Comparison of ENCODE assay signal across 9 cellular contexts in the genomic region with DNA sequence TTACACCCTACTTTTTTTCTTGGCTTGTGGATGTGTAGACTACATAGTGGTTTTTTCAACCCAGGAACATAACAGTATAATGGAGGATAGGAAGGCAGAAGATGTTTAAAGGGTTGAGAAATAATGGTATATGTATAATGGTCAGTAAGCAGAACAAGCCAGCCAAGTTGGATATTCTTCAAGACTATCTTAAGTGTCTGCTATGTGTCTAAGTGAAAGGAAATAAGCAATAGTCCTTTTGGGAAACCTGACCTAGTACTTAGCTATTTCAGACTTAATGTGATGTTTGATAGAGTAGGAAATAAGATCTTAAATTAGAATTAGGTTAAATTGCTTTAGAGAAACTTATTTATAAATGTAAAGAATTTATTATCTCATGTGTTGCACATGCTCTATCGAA.
A peak's percentile ranks its signal among the peaks of the same experiment; 100 is the strongest.
DNase-seq lines count a peak whose midpoint lies in the region; ATAC-seq and TF ChIP-seq lines count a peak whose summit lies in the region.
"Had no signal": no experiment of that assay in that cellular context is flagged by ENCODE, and none has a peak within 500 bp of the region (broad histone marks: within the 10 kb centered on the region; RNA-seq: fewer than 3 reads in every experiment).

No MANE protein-coding gene starts in this region.

- H3K9me3 Mint-ChIP-seq in activated naive CD4-positive, alpha-beta T cell treated with anti-CD3 and anti-CD28 coated beads, Interleukin-2, amount 50 U/mL, for 24 hours, result no peaks in the 10 kb centered on the region
- no peaks in the 10 kb centered on the region for H3K9me3 Mint-ChIP-seq in activated naive CD4-positive, alpha-beta T cell treated with anti-CD3 and anti-CD28 coated beads for 36 hours
- H3K9me3 Mint-ChIP-seq in activated CD8-positive, alpha-beta T cell treated with anti-CD3 and anti-CD28 coated beads, Interleukin-2, amount 10 ng/mL, durations not matched to agents 7 days and 5 days (ENCODE audit: insufficient read depth), result no peaks in the 10 kb centered on the region

- H3K79me2 ChIP-seq in hepatocyte, result peaks cover 80% of the 10 kb centered on the region

- H3K27me3 ChIP-seq in hepatocyte, result no peaks in the 10 kb centered on the region
- H3K27me3 ChIP-seq in thyroid gland, result no peaks in the 10 kb centered on the region

- peak overlapping the region; percentile 85 for H3K4me2 ChIP-seq in hepatocyte

- DNase-seq in activated naive CD4-positive, alpha-beta T cell treated with anti-CD3 and anti-CD28 coated beads for 36 hours, result no peak
- DNase-seq in activated CD8-positive, alpha-beta T cell treated with anti-CD3 and anti-CD28 coated beads, Interleukin-2, amount 10 ng/mL, durations not matched to agents 7 days and 5 days, result no peak
- DNase-seq in hepatocyte (ENCODE audit: low spot score) (no peak), thyroid gland (no peak), NCI-H2196 treated with DMSO at 0.1 percent for 48 hours (lab: John Stamatoyannopoulos, UW; ENCODE audit: unreplicated experiment) (no peak)
- DNase-seq: GOT3 had no signal

- H4K20me1 ChIP-seq in hepatocyte (ENCODE audit: insufficient read depth, poor library complexity, severe bottlenecking), result peaks cover 79% of the 10 kb centered on the region

- ATAC-seq in activated CD8-positive, alpha-beta T cell treated with anti-CD3 and anti-CD28 coated beads, Interleukin-2, amount 10 ng/mL, durations not matched to agents 7 days and 5 days, result no peak
- ATAC-seq in HG02642 (IDR thresholded peaks at IDR 0.05; ENCODE audit: poor library complexity, unreplicated experiment) (no peak), GM18867 (IDR thresholded peaks at IDR 0.05; ENCODE audit: unreplicated experiment) (no peak)

- peaks cover 82% of the 10 kb centered on the region for H3K4me1 Mint-ChIP-seq in activated naive CD4-positive, alpha-beta T cell treated with anti-CD3 and anti-CD28 coated beads, Interleukin-2, amount 50 U/mL, for 24 hours
- peaks cover 64% of the 10 kb centered on the region for H3K4me1 Mint-ChIP-seq in activated naive CD4-positive, alpha-beta T cell treated with anti-CD3 and anti-CD28 coated beads for 36 hours (ENCODE audit: low read depth)
- peaks cover 66% of the 10 kb centered on the region for H3K4me1 Mint-ChIP-seq in activated CD8-positive, alpha-beta T cell treated with anti-CD3 and anti-CD28 coated beads, Interleukin-2, amount 10 ng/mL, durations not matched to agents 7 days and 5 days (ENCODE audit: low read depth)

- H3K36me3 ChIP-seq in hepatocyte (replicated peaks; ENCODE audit: insufficient read depth, low read depth) (no peaks in the 10 kb centered on the region), thyroid gland (no peaks in the 10 kb centered on the region)

- CTCF ChIA-PET in activated naive CD4-positive, alpha-beta T cell treated with anti-CD3 and anti-CD28 coated beads for 36 hours (lab: Charles Lee), result interaction anchor here (0.7 kb wide), 1 partner anchor 43 kb away, joined by 3 read pairs; no protein-coding TSS in a partner anchor
- CTCF ChIA-PET in activated CD8-positive, alpha-beta T cell treated with anti-CD3 and anti-CD28 coated beads, Interleukin-2, amount 10 ng/mL, durations not matched to agents 7 days and 5 days (lab: Charles Lee), result interaction anchor here (0.9 to 1.0 kb wide), 2 partner anchors 104 to 105 kb away, joined by 3 to 5 read pairs; no protein-coding TSS in a partner anchor

- H3K4me1 ChIP-seq in hepatocyte (ENCODE audit: insufficient read depth), result peaks cover 32% of the 10 kb centered on the region
- H3K4me1 ChIP-seq in thyroid gland, result peaks cover 56 to 61% of the 10 kb centered on the region in 2 donors

- POLR2A ChIA-PET in activated CD8-positive, alpha-beta T cell treated with anti-CD3 and anti-CD28 coated beads, Interleukin-2, amount 10 ng/mL, durations not matched to agents 7 days and 5 days (lab: Charles Lee), result no interaction called here

- intact Hi-C loops in activated naive CD4-positive, alpha-beta T cell treated with anti-CD3 and anti-CD28 coated beads for 36 hours (cut with micrococcal nuclease), result loop anchor here (5.0 to 10.0 kb wide), 7 partner anchors 42 to 1845 kb away; a partner anchor contains a TSS
- intact Hi-C loops in thyroid gland (cut with DNase I), result no loop called here

- H3K4me3 Mint-ChIP-seq in activated naive CD4-positive, alpha-beta T cell treated with anti-CD3 and anti-CD28 coated beads, Interleukin-2, amount 50 U/mL, for 24 hours, result peak overlapping the region; percentile 61
- no peak overlapping the region for H3K4me3 Mint-ChIP-seq in activated naive CD4-positive, alpha-beta T cell treated with anti-CD3 and anti-CD28 coated beads for 36 hours
- H3K4me3 Mint-ChIP-seq in activated CD8-positive, alpha-beta T cell treated with anti-CD3 and anti-CD28 coated beads, Interleukin-2, amount 10 ng/mL, durations not matched to agents 7 days and 5 days, result peak overlapping the region; percentile 62

- H2AFZ ChIP-seq in hepatocyte, result no peak overlapping the region

- H3K27ac Mint-ChIP-seq in activated naive CD4-positive, alpha-beta T cell treated with anti-CD3 and anti-CD28 coated beads, Interleukin-2, amount 50 U/mL, for 24 hours, result peak overlapping the region; percentile 9
- H3K27ac Mint-ChIP-seq in activated naive CD4-positive, alpha-beta T cell treated with anti-CD3 and anti-CD28 coated beads for 36 hours, result no peak overlapping the region
- peak overlapping the region; percentile 7 for H3K27ac Mint-ChIP-seq in activated CD8-positive, alpha-beta T cell treated with anti-CD3 and anti-CD28 coated beads, Interleukin-2, amount 10 ng/mL, durations not matched to agents 7 days and 5 days

- TF ChIP-seq CTCF in hepatocyte (IDR thresholded peaks at IDR 0.05; ENCODE audit: poor library complexity), result no peak
- TF ChIP-seq CTCF in thyroid gland (IDR thresholded peaks at IDR 0.05), result no peak

- TF ChIP-seq POLR2A in thyroid gland (IDR thresholded peaks at IDR 0.05), result no peak

- no peaks in the 10 kb centered on the region for H3K27me3 Mint-ChIP-seq in activated naive CD4-positive, alpha-beta T cell treated with anti-CD3 and anti-CD28 coated beads, Interleukin-2, amount 50 U/mL, for 24 hours
- no peaks in the 10 kb centered on the region for H3K27me3 Mint-ChIP-seq in activated naive CD4-positive, alpha-beta T cell treated with anti-CD3 and anti-CD28 coated beads for 36 hours (ENCODE audit: low read depth)
- no peaks in the 10 kb centered on the region for H3K27me3 Mint-ChIP-seq in activated CD8-positive, alpha-beta T cell treated with anti-CD3 and anti-CD28 coated beads, Interleukin-2, amount 10 ng/mL, durations not matched to agents 7 days and 5 days (ENCODE audit: low read depth)

- H3K36me3 Mint-ChIP-seq in activated naive CD4-positive, alpha-beta T cell treated with anti-CD3 and anti-CD28 coated beads, Interleukin-2, amount 50 U/mL, for 24 hours, result peaks cover 5% of the 10 kb centered on the region
- peaks cover 33% of the 10 kb centered on the region for H3K36me3 Mint-ChIP-seq in activated naive CD4-positive, alpha-beta T cell treated with anti-CD3 and anti-CD28 coated beads for 36 hours (ENCODE audit: low read depth)
- H3K36me3 Mint-ChIP-seq in activated CD8-positive, alpha-beta T cell treated with anti-CD3 and anti-CD28 coated beads, Interleukin-2, amount 10 ng/mL, durations not matched to agents 7 days and 5 days (ENCODE audit: low read depth), result peaks cover 56% of the 10 kb centered on the region

- H3K4me3 ChIP-seq in hepatocyte (no peak overlapping the region), thyroid gland (replicated peaks in 1 of 3) (peak overlapping the region in 1 of 3 donors; percentile 84)

- H3K27ac ChIP-seq in hepatocyte (no peak overlapping the region), thyroid gland (peak overlapping the region; percentile 23 to 100 (median 99))

- H3K9me3 ChIP-seq in hepatocyte (ENCODE audit: low read depth) (no peaks in the 10 kb centered on the region), thyroid gland (no peaks in the 10 kb centered on the region)

- H3K9me2 ChIP-seq in hepatocyte (replicated peaks; ENCODE audit: insufficient read depth), result no peaks in the 10 kb centered on the region

- WGBS in hepatocyte (ENCODE audit: low lambda C conversion rate, missing lambda C conversion rate), result 76% methylated on average over 1 of the region's 1 CpG
- WGBS in thyroid gland, 2 donors, result 32 to 55% methylated on average over 1 of the region's 1 CpG
